ENCODE assay signal across 1 cellular context in genomic region chr1:13699936-13700520, GRCh38.
TF ChIP-seq lines count a peak whose summit lies in the region.

PRDM2 (plus strand) TSS chr1:13700188; CDS start chr1:13715606, 15,418 bp downstream.

TF ChIP-seq in GM12878, 131 proteins besides CTCF, POLR2A, EP300 and RAD21 (continued from another document):
- peak; percentile 88; the same call in 1 of the 2 replicates for TF ChIP-seq TAF1 (IDR thresholded peaks at IDR 0.05; ENCODE audit: borderline replicate concordance, low read depth, low read length)
- TF ChIP-seq ZNF217 (IDR thresholded peaks at IDR 0.05): no peak
- TF ChIP-seq IKZF2 (IDR thresholded peaks at IDR 0.05): 0 out of 4 replicates have a peak, but pooled peaks of 1 of the 2 experiments have one; percentile 25
- 0 out of 2 replicates have a peak, but pooled peaks have one; percentile 32 for TF ChIP-seq TCF12 (IDR thresholded peaks at IDR 0.05; ENCODE audit: low read depth, low read length)
- no peak for TF ChIP-seq ZNF622 (IDR thresholded peaks at IDR 0.05)
- TF ChIP-seq GABPA (IDR thresholded peaks at IDR 0.05; ENCODE audit: low read depth): 0 out of 2 replicates have a peak, but pooled peaks have one; percentile 34
- peak; percentile 77 for TF ChIP-seq CREM (IDR thresholded peaks at IDR 0.05; ENCODE audit: low read depth)
- TF ChIP-seq SMARCA5 (IDR thresholded peaks at IDR 0.05): 0 out of 2 replicates have a peak, but pooled peaks have one; percentile 63
- peak; percentile 34; the same call in 1 of the 2 replicates for TF ChIP-seq NR2C1 (IDR thresholded peaks at IDR 0.05)
- TF ChIP-seq BHLHE40 (IDR thresholded peaks at IDR 0.05; ENCODE audit: borderline replicate concordance in 1 of 2, low read depth in 2 of 2, low read length in 1 of 2): no peak; a peak in 1 of 4 replicates
- TF ChIP-seq IRF3 (IDR thresholded peaks at IDR 0.05): no peak
- TF ChIP-seq YY1 (IDR thresholded peaks at IDR 0.05; ENCODE audit: low read depth, low read length): peak; percentile 97
- TF ChIP-seq IKZF1 (conservative IDR thresholded peaks at IDR 0.05): peak; percentile 81
- TF ChIP-seq ZNF687 (IDR thresholded peaks at IDR 0.05): peak; percentile 91
- no peak for TF ChIP-seq CBFB (IDR thresholded peaks at IDR 0.05; ENCODE audit: low read depth)
- peak; percentile 69 for TF ChIP-seq CREB1 (IDR thresholded peaks at IDR 0.05; ENCODE audit: low read depth)
- 0 out of 2 replicates have a peak, but pooled peaks have one; percentile 20 for TF ChIP-seq NKRF (conservative IDR thresholded peaks at IDR 0.05)
- TF ChIP-seq HDGF (IDR thresholded peaks at IDR 0.05): no peak
- TF ChIP-seq ELK1 (IDR thresholded peaks at IDR 0.05; ENCODE audit: low read depth, low read length): peak; percentile 63
- TF ChIP-seq YBX1 (IDR thresholded peaks at IDR 0.05): no peak
- TF ChIP-seq SIN3A (IDR thresholded peaks at IDR 0.05; ENCODE audit: low read depth, low read length): 0 out of 2 replicates have a peak, but pooled peaks have one; percentile 12
- no peak for TF ChIP-seq RAD51 (IDR thresholded peaks at IDR 0.05)
- no peak for TF ChIP-seq CBX3 (IDR thresholded peaks at IDR 0.05; ENCODE audit: borderline replicate concordance, low read depth)
TF ChIP-seq in GM12878: peak in this region for 20.
